8 cellular contexts compared by ENCODE assay signal in the genomic region with DNA sequence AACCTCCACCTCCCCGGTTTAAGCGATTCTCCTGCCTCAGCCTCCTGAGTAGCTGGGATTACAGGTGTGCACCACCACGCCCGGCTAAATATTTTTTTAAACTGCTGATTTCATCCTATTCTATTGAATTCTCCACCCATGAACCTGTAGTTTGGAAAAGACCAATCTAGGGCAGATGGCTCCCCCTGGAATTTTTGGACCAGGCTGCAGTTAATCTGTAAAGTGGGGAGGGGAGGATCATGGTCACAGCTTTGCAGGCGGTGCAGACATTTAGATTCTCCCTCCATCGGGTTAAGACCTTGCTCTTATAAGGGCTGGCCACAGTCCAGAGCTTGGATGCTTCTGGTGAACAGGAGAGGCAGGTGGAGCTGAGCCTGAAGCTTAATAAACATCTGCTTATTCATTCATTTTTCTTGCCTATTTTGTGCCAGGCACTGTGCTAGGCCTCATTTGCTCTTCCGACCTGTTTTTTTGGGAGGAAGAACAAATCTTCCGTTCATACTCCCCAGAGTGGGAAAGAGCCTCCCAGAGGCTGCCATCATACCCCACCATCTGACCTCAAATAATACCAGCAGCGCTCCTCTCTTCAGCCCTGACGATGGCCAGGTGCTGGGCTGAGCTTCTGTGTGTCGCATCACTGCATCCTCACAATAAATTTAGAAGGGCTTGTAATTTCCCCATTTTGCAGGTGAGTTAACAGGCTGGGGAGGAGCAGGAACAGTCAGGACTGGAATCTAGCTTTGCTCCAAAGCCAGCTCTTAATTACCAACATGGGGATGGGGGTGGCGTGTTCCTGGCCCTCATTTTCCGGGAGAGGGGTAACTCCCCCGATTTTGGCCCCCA. TPM values are rescaled to one million over a fixed set of nuclear protein-coding genes. Genes with fewer than 3 reads are reported as not detected.
A peak's percentile ranks its signal among the peaks of the same experiment; 100 is the strongest.
DNase-seq lines count a peak whose midpoint lies in the region; ATAC-seq and TF ChIP-seq lines count a peak whose summit lies in the region.

No MANE protein-coding gene starts in this region.

- no peak for TF ChIP-seq POLR2A in thyroid gland (IDR thresholded peaks at IDR 0.05)

- H3K4me1 Mint-ChIP-seq in activated naive CD4-positive, alpha-beta T cell treated with anti-CD3 and anti-CD28 coated beads for 36 hours (ENCODE audit: low read depth) = peaks cover 53% of the 10 kb centered on the region
- peaks cover 40% of the 10 kb centered on the region for H3K4me1 Mint-ChIP-seq in activated CD4-positive, alpha-beta memory T cell treated with anti-CD3 and anti-CD28 coated beads for 36 hours (ENCODE audit: low read depth)
- peaks cover 22 to 41% of the 10 kb centered on the region in 2 donors for H3K4me1 Mint-ChIP-seq in immature natural killer cell

- no peaks in the 10 kb centered on the region for H3K27me3 ChIP-seq in thyroid gland

- H3K9me3 ChIP-seq in thyroid gland = no peaks in the 10 kb centered on the region

- CTCF ChIA-PET in activated naive CD4-positive, alpha-beta T cell treated with anti-CD3 and anti-CD28 coated beads for 36 hours (lab: Charles Lee) = interaction anchor here (0.6 to 2.9 kb wide), 6 partner anchors 9 to 180 kb away, joined by 3 to 20 read pairs (median 6); partner anchors contain the start of gene ZNF865
- CTCF ChIA-PET in activated CD4-positive, alpha-beta memory T cell treated with anti-CD3 and anti-CD28 coated beads for 36 hours (lab: Charles Lee) = interaction anchor here (1.2 to 2.1 kb wide), 4 partner anchors 8 to 14 kb away, joined by 4 to 17 read pairs (median 5); no protein-coding TSS in a partner anchor

- peaks cover 0 to 5% of the 10 kb centered on the region in 2 donors for H3K36me3 ChIP-seq in thyroid gland

- peaks cover 15% of the 10 kb centered on the region for H3K36me3 Mint-ChIP-seq in activated naive CD4-positive, alpha-beta T cell treated with anti-CD3 and anti-CD28 coated beads for 36 hours (ENCODE audit: low read depth)
- peaks cover 16% of the 10 kb centered on the region for H3K36me3 Mint-ChIP-seq in activated CD4-positive, alpha-beta memory T cell treated with anti-CD3 and anti-CD28 coated beads for 36 hours
- no peaks in the 10 kb centered on the region for H3K36me3 Mint-ChIP-seq in immature natural killer cell

- POLR2A ChIA-PET in activated CD4-positive, alpha-beta memory T cell treated with anti-CD3 and anti-CD28 coated beads for 36 hours (lab: Charles Lee) = interaction anchor here (0.9 to 1.5 kb wide), 2 partner anchors 10 kb away, joined by 3 to 5 read pairs; no protein-coding TSS in a partner anchor

- no peaks in the 10 kb centered on the region for H3K9me3 Mint-ChIP-seq in activated naive CD4-positive, alpha-beta T cell treated with anti-CD3 and anti-CD28 coated beads for 36 hours
- no peaks in the 10 kb centered on the region for H3K9me3 Mint-ChIP-seq in activated CD4-positive, alpha-beta memory T cell treated with anti-CD3 and anti-CD28 coated beads for 36 hours
- no peaks in the 10 kb centered on the region for H3K9me3 Mint-ChIP-seq in immature natural killer cell

- H3K4me3 Mint-ChIP-seq in activated naive CD4-positive, alpha-beta T cell treated with anti-CD3 and anti-CD28 coated beads for 36 hours = peak overlapping the region; percentile 77
- peak overlapping the region; percentile 70 for H3K4me3 Mint-ChIP-seq in activated CD4-positive, alpha-beta memory T cell treated with anti-CD3 and anti-CD28 coated beads for 36 hours
- H3K4me3 Mint-ChIP-seq in immature natural killer cell = peak overlapping the region; percentile 55 to 82 (median 78)

- DNase-seq in activated naive CD4-positive, alpha-beta T cell treated with anti-CD3 and anti-CD28 coated beads for 36 hours = no peak
- DNase-seq in activated naive CD4-positive, alpha-beta T cell treated with anti-CD3 and anti-CD28 coated beads, Interleukin-2, amount 50 U/mL, for 16 hours = no peak
- DNase-seq in activated CD4-positive, alpha-beta memory T cell treated with anti-CD3 and anti-CD28 coated beads for 36 hours = no peak
- DNase-seq in immature natural killer cell = no peak
- no peak for DNase-seq in thyroid gland
- DNase-seq in mesenteric fat pad (ENCODE audit: low spot score) = no peak

- H3K27me3 Mint-ChIP-seq in activated naive CD4-positive, alpha-beta T cell treated with anti-CD3 and anti-CD28 coated beads for 36 hours (ENCODE audit: low read depth) = no peaks in the 10 kb centered on the region
- no peaks in the 10 kb centered on the region for H3K27me3 Mint-ChIP-seq in activated CD4-positive, alpha-beta memory T cell treated with anti-CD3 and anti-CD28 coated beads for 36 hours
- H3K27me3 Mint-ChIP-seq in immature natural killer cell (ENCODE audit: low read depth in 3 of 3) = peaks cover 0 to 10% (median 5%) of the 10 kb centered on the region in 3 donors

- no peak for ATAC-seq in GM21723 (IDR thresholded peaks at IDR 0.05; ENCODE audit: unreplicated experiment)
- ATAC-seq in GM21367 (IDR thresholded peaks at IDR 0.05; ENCODE audit: unreplicated experiment) = no peak

- WGBS in thyroid gland, 2 donors = 40 to 42% methylated on average over 14 of the region's 14 CpGs

- H3K4me1 ChIP-seq in thyroid gland = peaks cover 33 to 42% of the 10 kb centered on the region in 2 donors

- peak overlapping the region in 2 of 3 donors; percentile 82 to 93 for H3K4me3 ChIP-seq in thyroid gland (replicated peaks in 1 of 3)

- H3K27ac Mint-ChIP-seq in activated naive CD4-positive, alpha-beta T cell treated with anti-CD3 and anti-CD28 coated beads for 36 hours = peak overlapping the region; percentile 85
- no peak overlapping the region for H3K27ac Mint-ChIP-seq in activated CD4-positive, alpha-beta memory T cell treated with anti-CD3 and anti-CD28 coated beads for 36 hours
- peak overlapping the region in 2 of 6 donors; percentile 35 to 64 for H3K27ac Mint-ChIP-seq in immature natural killer cell

- TF ChIP-seq CTCF in thyroid gland (IDR thresholded peaks at IDR 0.05) = no peak

- peak overlapping the region; percentile 76 to 84 (median 83) for H3K27ac ChIP-seq in thyroid gland

- intact Hi-C loops in activated naive CD4-positive, alpha-beta T cell treated with anti-CD3 and anti-CD28 coated beads for 36 hours (cut with micrococcal nuclease) = no loop called here
- intact Hi-C loops in activated CD4-positive, alpha-beta memory T cell treated with anti-CD3 and anti-CD28 coated beads for 36 hours (cut with micrococcal nuclease) = no loop called here
- intact Hi-C loops in thyroid gland (cut with DNase I) = no loop called here

RNA-seq across cellular contexts. Expression of gene CCDC106, which starts 0.9 kb away (rescaled TPM):
- 1 to 10 TPM; 4.2 to 4.4 TPM for total RNA-seq in activated naive CD4-positive, alpha-beta T cell treated with anti-CD3 and anti-CD28 coated beads for 36 hours
- total RNA-seq in activated CD4-positive, alpha-beta memory T cell treated with anti-CD3 and anti-CD28 coated beads for 36 hours = 1 to 10 TPM; 3.6 to 4.0 TPM
- polyA plus RNA-seq in immature natural killer cell = 1 to 10 TPM in 2 of 3 donors, not detected in 1; 1.1 to 1.7 TPM
- total RNA-seq in thyroid gland (10 to 100 TPM; 11.2 to 23.2 (median 20.7) TPM), mesenteric fat pad (16.4 TPM)

RNA-seq across cellular contexts. Expression of gene ZNF581, which starts 3.7 kb away (rescaled TPM):
- total RNA-seq in activated naive CD4-positive, alpha-beta T cell treated with anti-CD3 and anti-CD28 coated beads for 36 hours = 10 to 100 TPM; 18.0 to 20.7 TPM
- total RNA-seq in activated CD4-positive, alpha-beta memory T cell treated with anti-CD3 and anti-CD28 coated beads for 36 hours = 10 to 100 TPM; 19.2 to 20.1 TPM
- 10 to 100 TPM in 2 of 3 donors, 1 to 10 TPM in 1; 8.4 to 24.9 (median 20.6) TPM for polyA plus RNA-seq in immature natural killer cell
- total RNA-seq in thyroid gland (10 to 100 TPM; 11.1 to 23.9 (median 15.8) TPM), mesenteric fat pad (11.3 TPM)

RNA-seq across cellular contexts. Expression of gene ZNF580, which starts 6.3 kb away (rescaled TPM):
- total RNA-seq in activated naive CD4-positive, alpha-beta T cell treated with anti-CD3 and anti-CD28 coated beads for 36 hours = 10 to 100 TPM; 18.1 to 18.7 TPM
- 10 to 100 TPM; 23.4 to 23.5 TPM for total RNA-seq in activated CD4-positive, alpha-beta memory T cell treated with anti-CD3 and anti-CD28 coated beads for 36 hours
- 10 to 100 TPM in 2 of 3 donors, 1 to 10 TPM in 1; 9.6 to 27.8 (median 13.8) TPM for polyA plus RNA-seq in immature natural killer cell
- 10 to 100 TPM; 29.9 to 61.1 (median 44.8) TPM for total RNA-seq in thyroid gland
- 39.6 TPM for total RNA-seq in mesenteric fat pad

RNA-seq across cellular contexts. Expression of gene U2AF2, which starts 7.7 kb away (rescaled TPM):
- total RNA-seq in activated naive CD4-positive, alpha-beta T cell treated with anti-CD3 and anti-CD28 coated beads for 36 hours = 100 to 1,000 TPM; 285 to 293 TPM
- 100 to 1,000 TPM; 249 to 251 TPM for total RNA-seq in activated CD4-positive, alpha-beta memory T cell treated with anti-CD3 and anti-CD28 coated beads for 36 hours
- 10 to 100 TPM in 1 of 3 donors, 1 to 10 TPM in 2; 3.1 to 17.0 (median 8.0) TPM for polyA plus RNA-seq in immature natural killer cell
- 100 to 1,000 TPM in 1 of 4 donors, 10 to 100 TPM in 3; 68.4 to 115 (median 85.7) TPM for total RNA-seq in thyroid gland
- total RNA-seq in mesenteric fat pad = 126 TPM

RNA-seq across cellular contexts. Expression of gene ZNF784, which starts 22.7 kb away (rescaled TPM):
- total RNA-seq in activated naive CD4-positive, alpha-beta T cell treated with anti-CD3 and anti-CD28 coated beads for 36 hours = 1 to 10 TPM; 3.7 to 4.0 TPM
- 1 to 10 TPM; 3.9 to 4.4 TPM for total RNA-seq in activated CD4-positive, alpha-beta memory T cell treated with anti-CD3 and anti-CD28 coated beads for 36 hours
- under 1 TPM; 0.59 to 0.78 (median 0.62) TPM for polyA plus RNA-seq in immature natural killer cell
- 10 to 100 TPM in 1 of 4 donors, 1 to 10 TPM in 3; 5.1 to 10.0 (median 8.7) TPM for total RNA-seq in thyroid gland
- total RNA-seq in mesenteric fat pad = 4.5 TPM
